ENCODE assay signal across 2 cellular contexts in the genomic region with DNA sequence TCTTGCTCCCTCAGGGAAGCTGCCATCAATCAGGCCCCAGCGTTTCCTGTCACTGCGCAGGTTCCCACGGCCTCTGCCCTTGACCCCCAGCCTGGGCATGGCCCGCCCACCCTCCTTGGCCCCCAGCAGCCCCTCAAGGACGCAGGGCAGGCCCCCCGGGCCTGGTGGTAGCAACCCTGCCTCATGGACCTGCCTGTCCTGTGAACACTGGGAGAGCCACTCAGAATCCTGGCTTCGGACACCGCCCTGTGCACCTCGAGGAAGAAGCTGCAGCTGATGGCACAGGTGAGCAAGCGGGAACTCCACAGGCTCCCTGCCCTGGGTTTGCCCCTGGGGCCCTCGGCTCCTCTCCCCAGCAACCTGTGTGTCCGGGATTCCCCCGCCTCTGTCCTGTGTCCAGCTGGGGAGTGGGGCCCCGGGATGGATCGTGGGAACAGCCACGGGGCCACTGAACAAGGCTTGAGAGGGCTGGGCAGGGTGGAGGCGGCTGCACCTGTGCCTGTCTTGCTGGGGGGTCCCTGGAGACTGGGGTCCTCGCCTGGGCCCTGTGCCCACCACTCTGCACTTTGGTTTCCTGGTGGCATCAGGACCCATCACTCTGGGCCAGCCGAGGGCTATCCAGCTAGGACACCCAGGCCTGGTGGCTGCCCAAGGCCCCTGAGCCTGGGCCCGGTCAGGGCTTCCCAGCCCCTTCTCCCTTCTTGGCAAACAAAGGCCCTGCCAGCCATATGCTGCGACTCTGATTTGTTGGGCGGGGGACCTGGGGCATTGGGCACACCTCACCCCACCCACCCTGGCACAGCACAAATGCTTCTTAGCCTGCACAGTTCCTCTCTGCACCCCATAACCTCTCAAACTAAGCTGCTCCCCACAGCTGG.
TF ChIP-seq lines count a peak whose summit lies in the region.

No MANE protein-coding gene starts in this region.

TF ChIP-seq in IMR-90, 13 proteins besides CTCF, POLR2A, EP300 and RAD21:
- TF ChIP-seq RCOR1 (IDR thresholded peaks at IDR 0.05; ENCODE audit: insufficient replicate concordance, low read length) = no peak
- TF ChIP-seq RFX5 (IDR thresholded peaks at IDR 0.05; ENCODE audit: low read depth, low read length) = no peak
- no peak for TF ChIP-seq CHD1 (IDR thresholded peaks at IDR 0.05; ENCODE audit: low read depth, low read length)
- TF ChIP-seq CEBPB (IDR thresholded peaks at IDR 0.05; ENCODE audit: low read depth, low read length) = no peak
- TF ChIP-seq MAZ (IDR thresholded peaks at IDR 0.05; ENCODE audit: borderline replicate concordance, low read depth, low read length) = no peak
- TF ChIP-seq MAFK (IDR thresholded peaks at IDR 0.05; ENCODE audit: low read depth, low read length) = no peak
- no peak for TF ChIP-seq FOS (IDR thresholded peaks at IDR 0.05; ENCODE audit: low read depth, low read length)
- no peak for TF ChIP-seq MXI1 (IDR thresholded peaks at IDR 0.05; ENCODE audit: borderline replicate concordance, low read depth, low read length)
- no peak for TF ChIP-seq BHLHE40 (IDR thresholded peaks at IDR 0.05; ENCODE audit: low read depth, low read length)
- no peak for TF ChIP-seq USF2 (IDR thresholded peaks at IDR 0.05; ENCODE audit: low read depth, low read length)
- TF ChIP-seq SMC3 (IDR thresholded peaks at IDR 0.05; ENCODE audit: low read depth, low read length) = no peak
- TF ChIP-seq, protein P1, sequence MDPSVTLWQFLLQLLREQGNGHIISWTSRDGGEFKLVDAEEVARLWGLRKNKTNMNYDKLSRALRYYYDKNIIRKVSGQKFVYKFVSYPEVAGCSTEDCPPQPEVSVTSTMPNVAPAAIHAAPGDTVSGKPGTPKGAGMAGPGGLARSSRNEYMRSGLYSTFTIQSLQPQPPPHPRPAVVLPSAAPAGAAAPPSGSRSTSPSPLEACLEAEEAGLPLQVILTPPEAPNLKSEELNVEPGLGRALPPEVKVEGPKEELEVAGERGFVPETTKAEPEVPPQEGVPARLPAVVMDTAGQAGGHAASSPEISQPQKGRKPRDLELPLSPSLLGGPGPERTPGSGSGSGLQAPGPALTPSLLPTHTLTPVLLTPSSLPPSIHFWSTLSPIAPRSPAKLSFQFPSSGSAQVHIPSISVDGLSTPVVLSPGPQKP (IDR thresholded peaks at IDR 0.05; ENCODE audit: borderline replicate concordance, low read depth, low read length) = no peak
- no peak for TF ChIP-seq NFE2L2 (IDR thresholded peaks at IDR 0.05; ENCODE audit: low read depth, low read length)
TF ChIP-seq in IMR-90: peak in this region for 0.

TF ChIP-seq in H1, 55 proteins besides CTCF, POLR2A, EP300 and RAD21:
- TF ChIP-seq CHD2 (IDR thresholded peaks at IDR 0.05; ENCODE audit: low read length) (no peak), ZNF274 (IDR thresholded peaks at IDR 0.05; ENCODE audit: borderline replicate concordance, extremely low read depth, low read length) (no peak), SP2 (IDR thresholded peaks at IDR 0.05; ENCODE audit: low read length) (no peak), USF2 (IDR thresholded peaks at IDR 0.05; ENCODE audit: low read length) (no peak)
